In the genomic region with DNA sequence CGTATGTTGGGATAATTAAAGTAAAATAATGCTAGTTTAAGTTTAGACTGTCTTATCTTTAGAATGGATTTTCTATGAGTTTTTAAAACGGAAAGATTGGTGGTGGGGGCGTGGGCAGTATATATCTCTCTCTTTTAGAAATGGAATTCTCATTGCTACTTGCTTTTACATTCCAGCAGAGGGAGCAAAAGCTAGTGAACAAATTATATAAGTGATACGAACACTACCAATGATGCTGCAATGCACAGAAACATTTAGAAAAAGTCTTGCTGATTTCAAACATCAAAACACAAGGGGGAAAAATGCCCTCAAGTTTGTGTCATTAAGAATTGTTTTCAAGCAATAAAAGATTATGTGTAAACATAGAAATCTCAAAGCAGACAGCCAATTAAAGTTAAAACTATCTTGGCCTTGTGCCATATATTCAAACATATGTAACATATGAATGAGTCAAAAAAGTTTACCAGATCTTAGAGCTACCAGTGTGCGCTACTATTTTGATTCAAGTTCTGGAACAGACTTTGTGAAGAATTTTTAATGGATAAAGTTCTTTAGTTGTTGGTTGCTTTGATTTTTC, we compare ENCODE assay signal across 8 cellular contexts.
DNase-seq lines count a peak whose midpoint lies in the region; ATAC-seq and TF ChIP-seq lines count a peak whose summit lies in the region.

No MANE protein-coding gene starts in this region.

- no peak overlapping the region for H3K27ac Mint-ChIP-seq in nephron progenitor cell

- H3K4me1 Mint-ChIP-seq in nephron progenitor cell, result no peaks in the 10 kb centered on the region

- in situ Hi-C loops in brain microvascular endothelial cell (cut with HindIII; ENCODE audit: low pct_ligation_motif_present, low sequenced_read_pairs), result no loop called here

- H3K27me3 Mint-ChIP-seq in nephron progenitor cell (ENCODE audit: low read depth, poor library complexity), result no peaks in the 10 kb centered on the region

- TF ChIP-seq CTCF in AG09309 (IDR thresholded peaks at IDR 0.05; ENCODE audit: control insufficient read depth, insufficient read depth, low read depth, low read length, missing control alignments) (peak; percentile 7), brain microvascular endothelial cell (IDR thresholded peaks at IDR 0.05; ENCODE audit: low read depth, low read length, missing control alignments) (peak; percentile 44), nephron progenitor cell (IDR thresholded peaks at IDR 0.05) (peak; percentile 51), vagina (IDR thresholded peaks at IDR 0.05) (no peak), thyroid gland (IDR thresholded peaks at IDR 0.05) (peak in 1 of 6 experiments; percentile 30)

- peak; percentile 80 for ATAC-seq in GM19351 (IDR thresholded peaks at IDR 0.05; ENCODE audit: unreplicated experiment)

- no peak for TF ChIP-seq POLR2A in vagina (IDR thresholded peaks at IDR 0.05)
- TF ChIP-seq POLR2A in thyroid gland (IDR thresholded peaks at IDR 0.05), result no peak

- H3K9me3 Mint-ChIP-seq in nephron progenitor cell, result no peaks in the 10 kb centered on the region

- H3K27me3 ChIP-seq in brain microvascular endothelial cell (replicated peaks) (no peaks in the 10 kb centered on the region), vagina (no peaks in the 10 kb centered on the region), thyroid gland (no peaks in the 10 kb centered on the region)

- H3K4me3 Mint-ChIP-seq in nephron progenitor cell, result no peak overlapping the region

- H3K4me3 ChIP-seq in AG09309 (ENCODE audit: control insufficient read depth, low read depth, low read length) (no peak overlapping the region), brain microvascular endothelial cell (ENCODE audit: low read depth, low read length) (no peak overlapping the region), vagina (no peak overlapping the region), thyroid gland (replicated peaks in 1 of 3) (no peak overlapping the region)

- 34 to 38% methylated on average over 5 of the region's 5 CpGs for WGBS in thyroid gland, 2 donors

- intact Hi-C loops in vagina (cut with DNase I), result no loop called here
- intact Hi-C loops in thyroid gland (cut with DNase I), result no loop called here

- H3K36me3 ChIP-seq in brain microvascular endothelial cell (replicated peaks) (no peaks in the 10 kb centered on the region), vagina (no peaks in the 10 kb centered on the region), thyroid gland (no peaks in the 10 kb centered on the region)

- H3K4me1 ChIP-seq in vagina, result no peaks in the 10 kb centered on the region
- H3K4me1 ChIP-seq in thyroid gland, result no peaks in the 10 kb centered on the region

- no peak for DNase-seq in AG09309 (ENCODE audit: low read depth)
- peak; percentile 55 for DNase-seq in NCI-H1694 treated with DMSO at 0.1 percent for 48 hours (lab: John Stamatoyannopoulos, UW)
- peak; percentile 0 for DNase-seq in brain microvascular endothelial cell
- no peak for DNase-seq in nephron progenitor cell
- DNase-seq in vagina (ENCODE audit: extremely low spot score in 2 of 2), result no peak
- no peak for DNase-seq in effector CD8-positive, alpha-beta T cell (lab: John Stamatoyannopoulos, UW)
- DNase-seq in thyroid gland, result no peak

- H3K36me3 Mint-ChIP-seq in nephron progenitor cell (ENCODE audit: low read depth), result no peaks in the 10 kb centered on the region

- H3K27ac ChIP-seq in brain microvascular endothelial cell, result no peak overlapping the region
- H3K27ac ChIP-seq in vagina, result no peak overlapping the region
- no peak overlapping the region for H3K27ac ChIP-seq in thyroid gland

- no peaks in the 10 kb centered on the region for H3K9me3 ChIP-seq in vagina
- no peaks in the 10 kb centered on the region for H3K9me3 ChIP-seq in thyroid gland

Comparison
In these comparisons a context has a peak if more than half of its experiments do, and no peak if none do; other contexts are left out.
1. DNase-seq: peak in NCI-H1694 treated with DMSO at 0.1 percent for 48 hours (single experiment) and brain microvascular endothelial cell (single experiment); none in AG09309 (single experiment), nephron progenitor cell (single experiment), vagina (0 of 2), effector CD8-positive, alpha-beta T cell (single experiment) and thyroid gland (0 of 2).
2. CTCF ChIP-seq: peak in AG09309 (single experiment), brain microvascular endothelial cell (single experiment) and nephron progenitor cell (single experiment); none in vagina (0 of 3).